In the genomic region with DNA sequence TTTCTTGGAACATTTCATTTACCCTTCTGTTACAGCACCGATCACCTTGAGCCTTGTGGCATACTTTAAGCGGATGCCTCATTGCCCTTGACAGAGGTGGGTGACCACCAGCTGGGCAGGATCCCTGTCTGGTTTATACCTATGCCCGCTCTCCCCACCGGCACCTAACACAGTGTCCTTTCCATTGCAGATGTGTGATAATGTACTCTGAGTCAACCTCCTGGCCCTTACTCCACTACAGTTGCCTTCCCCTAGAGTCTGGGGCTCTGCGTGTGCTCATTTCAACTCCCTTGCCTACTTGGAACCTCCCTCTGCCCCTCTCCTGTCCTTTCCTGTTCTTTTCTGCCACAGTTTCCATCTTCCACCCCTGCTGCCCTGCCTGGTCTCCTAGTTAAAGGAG, we compare ENCODE assay signal across 23 cellular contexts.
"Had no signal": no experiment of that assay in that cellular context is flagged by ENCODE, and none has a peak within 500 bp of the region (broad histone marks: within the 10 kb centered on the region; RNA-seq: fewer than 3 reads in every experiment).

No MANE protein-coding gene starts in this region.

- H3K4me1 ChIP-seq: SJSA1 had no signal

- H3K27me3 Mint-ChIP-seq: IgD-negative memory B cell had no signal

- H3K4me3 ChIP-seq: MG63, SJSA1, SK-N-MC had no signal

- H3K4me3 Mint-ChIP-seq: IgD-negative memory B cell had no signal

- H3K9me3 ChIP-seq: MG63, SJSA1 had no signal

- FAIRE-seq: RCC 7860 had no signal

- H3K9me3 Mint-ChIP-seq: IgD-negative memory B cell had no signal

- H3K27ac ChIP-seq: SJSA1, SK-N-MC had no signal

- H3K36me3 ChIP-seq: MG63, SJSA1 had no signal

- DNase-seq: KBM-7, MG63, NCI-H1092, NCI-H1105 treated with DMSO at 0.1 percent for 48 hours, NCI-H1417 treated with DMSO at 0.1 percent for 48 hours, NCI-H146, NCI-H1694 treated with DMSO at 0.1 percent for 48 hours, NCI-H1930, NCI-H2081, NCI-H2107, NCI-H2227 treated with DMSO at 0.1 percent for 48 hours, NCI-H446, NCI-H510A, NCI-H524 treated with DMSO at 0.1 percent for 48 hours, NCI-H69, NCI-H774, Right ventricle myocardium superior, RPMI8226, SIG-M5 had no signal
